Comparison of ENCODE assay signal across 8 cellular contexts in the genomic region with DNA sequence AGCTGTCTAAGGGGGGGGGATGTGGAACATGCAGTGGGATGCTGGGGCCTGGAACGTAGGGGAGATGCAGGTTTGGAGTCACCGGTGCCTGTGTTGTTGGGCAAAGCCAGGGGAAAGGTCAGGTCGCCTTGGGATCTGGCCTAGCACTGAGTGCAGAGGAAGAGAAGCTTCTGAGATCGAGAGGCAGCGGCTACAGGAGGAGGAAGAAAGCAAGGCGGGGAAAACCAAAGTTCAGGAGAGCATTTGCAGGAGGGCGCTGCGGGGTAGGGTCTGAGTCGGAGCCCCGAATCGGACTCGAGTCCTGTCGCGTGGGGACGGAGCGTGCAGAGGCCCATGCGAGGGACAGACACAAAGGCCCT. TPM values are rescaled to one million over a fixed set of nuclear protein-coding genes. Genes with fewer than 3 reads are reported as not detected.
DNase-seq lines count a peak whose midpoint lies in the region; TF ChIP-seq lines count a peak whose summit lies in the region.

No MANE protein-coding gene starts in this region.

- H3K27ac Mint-ChIP-seq in HFFc6 = peak overlapping the region; percentile 58

- H3K36me3 Mint-ChIP-seq in HFFc6 (ENCODE audit: low read depth) = no peaks in the 10 kb centered on the region; the same call in 1 of the 2 replicates

- H3K14ac ChIP-seq in mesenchymal stem cell (ENCODE audit: low read length in 2 of 2) = no peak overlapping the region

- H2BK15ac ChIP-seq in mesenchymal stem cell (ENCODE audit: low read depth, poor library complexity, severe bottlenecking) = peak overlapping the region; percentile 0

- in situ Hi-C loops in astrocyte of the spinal cord (cut with HindIII; ENCODE audit: low sequenced_read_pairs) = no loop called here

- H3K9me3 ChIP-seq in mesenchymal stem cell (ENCODE audit: control insufficient read depth, low read length) = no peaks in the 10 kb centered on the region

- peaks cover 0 to 12% of the 10 kb centered on the region in 2 experiments for H3K36me3 ChIP-seq in mesenchymal stem cell (ENCODE audit: control insufficient read depth in 1 of 2, insufficient read depth in 2 of 2, low read depth in 1 of 2, low read length in 2 of 2)

- H3K23ac ChIP-seq in mesenchymal stem cell (ENCODE audit: low read length in 2 of 2) = peak overlapping the region in 1 of 2 experiments; percentile 77

- no peaks in the 10 kb centered on the region for H3K27me3 ChIP-seq in mesenchymal stem cell (ENCODE audit: control insufficient read depth in 1 of 2, insufficient read depth in 1 of 2, low read length in 2 of 2)

- H3K4me1 ChIP-seq in mesenchymal stem cell (ENCODE audit: control insufficient read depth, insufficient read depth, low read depth, low read length) = peaks cover 34% of the 10 kb centered on the region

- peaks cover 42% of the 10 kb centered on the region for H3K4me1 Mint-ChIP-seq in HFFc6 (ENCODE audit: low read depth)

- DNase-seq in HFFc6 (no peak), astrocyte of the spinal cord (ENCODE audit: low read depth, low spot score) (no peak), mesenchymal stem cell (no peak), D341Med (ENCODE audit: low spot score) (no peak), ureter (ENCODE audit: low spot score) (no peak), glomerular visceral epithelial cell (ENCODE audit: extremely low spot score) (no peak)
- no peak for DNase-seq in effector CD4-positive, alpha-beta T cell

- H3K4me3 Mint-ChIP-seq in HFFc6 = peak overlapping the region; percentile 86

- H3K4me3 ChIP-seq in astrocyte of the spinal cord (ENCODE audit: low read depth, low read length) (peak overlapping the region; percentile 77), mesenchymal stem cell (ENCODE audit: insufficient read depth in 1 of 2, low read depth in 1 of 2, low read length in 2 of 2) (peak overlapping the region; percentile 43 to 84)

- H3K9me3 Mint-ChIP-seq in HFFc6 = no peaks in the 10 kb centered on the region

- H4K8ac ChIP-seq in mesenchymal stem cell (ENCODE audit: low read length) = peak overlapping the region; percentile 69

- peak overlapping the region; percentile 46 to 83 for H3K4ac ChIP-seq in mesenchymal stem cell (ENCODE audit: low read depth in 1 of 2, low read length in 2 of 2)

- peaks cover 6% of the 10 kb centered on the region for H3K27me3 Mint-ChIP-seq in HFFc6 (ENCODE audit: insufficient read depth)

- H3K4me2 ChIP-seq in mesenchymal stem cell (ENCODE audit: low read length, poor library complexity, severe bottlenecking) = peak overlapping the region; percentile 85

- TF ChIP-seq CTCF in 22Rv1 (IDR thresholded peaks at IDR 0.05) = no peak
- TF ChIP-seq CTCF in HFFc6 (IDR thresholded peaks at IDR 0.05) = no peak
- TF ChIP-seq CTCF in astrocyte of the spinal cord (IDR thresholded peaks at IDR 0.05; ENCODE audit: low read depth, low read length) = no peak

- H3K27ac ChIP-seq in 22Rv1 (peak overlapping the region; percentile 84), mesenchymal stem cell (ENCODE audit: low read length, poor library complexity, severe bottlenecking) (no peak overlapping the region)

- no peak overlapping the region for H4K91ac ChIP-seq in mesenchymal stem cell (ENCODE audit: low read length)

- peak overlapping the region in 1 of 2 experiments; percentile 54 for H3K18ac ChIP-seq in mesenchymal stem cell (ENCODE audit: low read depth in 1 of 2, low read length in 2 of 2)

- no peak overlapping the region for H2BK120ac ChIP-seq in mesenchymal stem cell (ENCODE audit: low read depth, low read length)

- H3K79me1 ChIP-seq in mesenchymal stem cell (replicated peaks; ENCODE audit: low read length, poor library complexity, severe bottlenecking) = no peaks in the 10 kb centered on the region

- WGBS in mesenchymal stem cell = 29% methylated on average over 17 of the region's 17 CpGs

- H2BK5ac ChIP-seq in mesenchymal stem cell (ENCODE audit: low read depth, low read length, poor library complexity, severe bottlenecking) = no peak overlapping the region

- peak overlapping the region; percentile 59 for H2AFZ ChIP-seq in mesenchymal stem cell (ENCODE audit: low read depth, low read length)

- peak overlapping the region; percentile 90 for H3K9ac ChIP-seq in mesenchymal stem cell (ENCODE audit: low read length)

- H2BK12ac ChIP-seq in mesenchymal stem cell (ENCODE audit: low read length in 2 of 2) = peak overlapping the region; percentile 11 to 35

- no peak overlapping the region for H2AK5ac ChIP-seq in mesenchymal stem cell (ENCODE audit: low read length, severe bottlenecking)

RNA-seq across cellular contexts. Expression of a gene that starts 1.0 kb away (rescaled TPM):
- total RNA-seq in HFFc6 (2021; fragmentation: NEBNext Ultra II Directional; extraction: Animal tissue kit (Norgen Biotek cat#: 25700)) = 10 to 100 TPM; 44.4 to 62.1 (median 50.1) TPM
- 44.2 TPM for polyA plus RNA-seq in mesenchymal stem cell (2013, experiment 1 of 2)
- 42.6 TPM for polyA plus RNA-seq in mesenchymal stem cell (2013, experiment 2 of 2)
- total RNA-seq in ureter = 96.3 TPM
